ENCODE assay signal across 23 cellular contexts in genomic region chr6:144320746-144321145, GRCh38. TPM values are rescaled to one million over a fixed set of nuclear protein-coding genes. Genes with fewer than 3 reads are reported as not detected.
DNase-seq lines count a peak whose midpoint lies in the region; ATAC-seq, FAIRE-seq and TF ChIP-seq lines count a peak whose summit lies in the region.
"Had no signal": no experiment of that assay in that cellular context is flagged by ENCODE, and none has a peak within 500 bp of the region (broad histone marks: within the 10 kb centered on the region; RNA-seq: fewer than 3 reads in every experiment).

No MANE protein-coding gene starts in this region.

- H3K4me3 Mint-ChIP-seq in activated T-cell treated with anti-CD3 and anti-CD28 coated beads, Interleukin-2, amount 50 U/mL, for 72 hours: peak overlapping the region; percentile 6 to 18
- H3K4me3 Mint-ChIP-seq in T-helper 17 cell (no peak overlapping the region), type B pancreatic cell (peak overlapping the region; percentile 57)
- H3K4me3 Mint-ChIP-seq: activated CD4-positive, alpha-beta memory T cell treated with anti-CD3 and anti-CD28 coated beads for 36 hours had no signal

- TF ChIP-seq EP300 in HepG2 (IDR thresholded peaks at IDR 0.05; ENCODE audit: low read depth in 2 of 2, low read length in 2 of 2) (no peak), HepG2 (CRISPR knock-in tag; IDR thresholded peaks at IDR 0.05; ENCODE audit: borderline replicate concordance) (no peak)

- peaks cover 4% of the 10 kb centered on the region in 2 experiments; a peak in 2 of 5 replicates for H3K36me3 ChIP-seq in HepG2 (replicated peaks in 1 of 2; ENCODE audit: control insufficient read depth in 1 of 2, insufficient read depth in 2 of 2, low read length in 2 of 2)
- H3K36me3 ChIP-seq: HAP-1, spleen, WERI-Rb-1 had no signal

- H3K27me3 Mint-ChIP-seq in activated T-cell treated with anti-CD3 and anti-CD28 coated beads, Interleukin-2, amount 50 U/mL, for 72 hours (ENCODE audit: low read depth): no peaks in the 10 kb centered on the region
- H3K27me3 Mint-ChIP-seq in T-helper 17 cell (no peaks in the 10 kb centered on the region), type B pancreatic cell (no peaks in the 10 kb centered on the region)
- H3K27me3 Mint-ChIP-seq: activated CD4-positive, alpha-beta memory T cell treated with anti-CD3 and anti-CD28 coated beads for 36 hours had no signal

- H3K27ac ChIP-seq in HepG2 (ENCODE audit: extremely low read length, insufficient read depth, low read length): peak overlapping the region; percentile 23
- H3K27ac ChIP-seq: psoas muscle, spleen, WERI-Rb-1 had no signal

- H3K79me2 ChIP-seq in HepG2 (ENCODE audit: insufficient read depth, low read length): peaks cover 93% of the 10 kb centered on the region

- H3K9ac ChIP-seq in HepG2 (ENCODE audit: insufficient read depth, low read depth, low read length): no peak overlapping the region

- no peak for TF ChIP-seq RAD21 in HepG2 (CRISPR knock-in tag; IDR thresholded peaks at IDR 0.05)

- no peaks in the 10 kb centered on the region for H3K9me3 ChIP-seq in T-helper 17 cell (ENCODE audit: control insufficient read depth, low read length, poor library complexity, severe bottlenecking)
- H3K9me3 ChIP-seq in HepG2 (ENCODE audit: low read length): no peaks in the 10 kb centered on the region
- H3K9me3 ChIP-seq: HAP-1, psoas muscle, spleen had no signal

- no peak overlapping the region for H3K4me2 ChIP-seq in HepG2 (ENCODE audit: low read depth, low read length)

- BruUV-seq in HepG2 (replicated peaks; lab: Mats Ljungman, UMichigan): no TSS peak

- H2AFZ ChIP-seq in HepG2 (ENCODE audit: low read length): no peak overlapping the region

- H3K4me1 ChIP-seq in HepG2 (ENCODE audit: insufficient read depth, low read length): peaks cover 97% of the 10 kb centered on the region

- TF ChIP-seq CTCF in HepG2 (CRISPR knock-in tag; IDR thresholded peaks at IDR 0.05) (no peak), type B pancreatic cell (conservative IDR thresholded peaks at IDR 0.05) (no peak)

- H3K4me1 Mint-ChIP-seq in activated T-cell treated with anti-CD3 and anti-CD28 coated beads, Interleukin-2, amount 50 U/mL, for 72 hours (ENCODE audit: low read depth): peaks cover 9% of the 10 kb centered on the region
- H3K4me1 Mint-ChIP-seq in T-helper 17 cell: peaks cover 10% of the 10 kb centered on the region
- peaks cover 24% of the 10 kb centered on the region for H3K4me1 Mint-ChIP-seq in type B pancreatic cell (ENCODE audit: unreplicated experiment)

- no peak overlapping the region for H3K4me3 ChIP-seq in HepG2 (replicated peaks in 1 of 3; ENCODE audit: insufficient read depth in 1 of 3, low read depth in 2 of 3, low read length in 3 of 3)
- H3K4me3 ChIP-seq: HAP-1, lung, psoas muscle, spleen had no signal

- ATAC-seq in activated T-cell treated with anti-CD3 and anti-CD28 coated beads, Interleukin-2, amount 50 U/mL, for 72 hours (replicated peaks in 1 of 2): no peak
- ATAC-seq in T-helper 17 cell (no peak), HepG2 (no peak), HG03442 (IDR thresholded peaks at IDR 0.05; ENCODE audit: unreplicated experiment) (no peak)
- ATAC-seq: activated naive CD4-positive, alpha-beta T cell treated with anti-CD3 and anti-CD28 coated beads, Interleukin-2, amount 50 U/mL, for 72 hours; naive thymus-derived CD4-positive, alpha-beta T cell; psoas muscle had no signal

- H3K36me3 Mint-ChIP-seq in activated T-cell treated with anti-CD3 and anti-CD28 coated beads, Interleukin-2, amount 50 U/mL, for 72 hours (ENCODE audit: insufficient read depth in 2 of 2): no peaks in the 10 kb centered on the region
- no peaks in the 10 kb centered on the region for H3K36me3 Mint-ChIP-seq in T-helper 17 cell (ENCODE audit: low read depth)
- H3K36me3 Mint-ChIP-seq in type B pancreatic cell: no peaks in the 10 kb centered on the region
- H3K36me3 Mint-ChIP-seq: activated CD4-positive, alpha-beta memory T cell treated with anti-CD3 and anti-CD28 coated beads for 36 hours; activated naive CD4-positive, alpha-beta T cell treated with anti-CD3 and anti-CD28 coated beads, Interleukin-2, amount 50 U/mL, for 72 hours; naive thymus-derived CD4-positive, alpha-beta T cell had no signal

- H3K27me3 ChIP-seq in HepG2 (ENCODE audit: control insufficient read depth in 1 of 2, insufficient read depth in 2 of 2, low read length in 2 of 2): no peaks in the 10 kb centered on the region
- H3K27me3 ChIP-seq: spleen had no signal

- WGBS in HepG2 (ENCODE audit: low lambda C conversion rate): 87% methylated on average over 5 of the region's 5 CpGs

- CTCF ChIA-PET in HepG2 (lab: Yijun Ruan, JAX; ENCODE audit: low intra/inter-chr PET ratio, low total read pairs): no interaction called here

- in situ Hi-C loops in HepG2 (cut with HindIII; ENCODE audit: extremely low pct_ligation_motif_present, low pct_unique_long_range_greater_than_20kb): no loop called here

- no peak for TF ChIP-seq POLR2A in HepG2 (IDR thresholded peaks at IDR 0.05; ENCODE audit: insufficient read depth in 1 of 2, low read depth in 2 of 2, low read length in 2 of 2)

- intact Hi-C loops in HepG2 (cut with micrococcal nuclease; ENCODE audit: unreplicated experiment): loop anchor here (5.0 kb wide), 1 partner anchor 33 kb away; the partner anchor contains the start of gene UTRN

- FAIRE-seq in HepG2 (lab: Jason Lieb, UNC): no peak
- FAIRE-seq: astrocyte had no signal

- H3K9me3 Mint-ChIP-seq in activated T-cell treated with anti-CD3 and anti-CD28 coated beads, Interleukin-2, amount 50 U/mL, for 72 hours: no peaks in the 10 kb centered on the region
- H3K9me3 Mint-ChIP-seq in type B pancreatic cell: no peaks in the 10 kb centered on the region
- H3K9me3 Mint-ChIP-seq: activated CD4-positive, alpha-beta memory T cell treated with anti-CD3 and anti-CD28 coated beads for 36 hours; activated naive CD4-positive, alpha-beta T cell treated with anti-CD3 and anti-CD28 coated beads, Interleukin-2, amount 50 U/mL, for 72 hours; naive thymus-derived CD4-positive, alpha-beta T cell had no signal

- POLR2A ChIA-PET in HepG2 (lab: Yijun Ruan, JAX): no interaction called here

- H4K20me1 ChIP-seq in HepG2 (ENCODE audit: insufficient read depth, low read length): no peaks in the 10 kb centered on the region

- H3K27ac Mint-ChIP-seq in activated T-cell treated with anti-CD3 and anti-CD28 coated beads, Interleukin-2, amount 50 U/mL, for 72 hours: no peak overlapping the region
- H3K27ac Mint-ChIP-seq in T-helper 17 cell: peak overlapping the region; percentile 27
- H3K27ac Mint-ChIP-seq in type B pancreatic cell: peak overlapping the region; percentile 62
- H3K27ac Mint-ChIP-seq: activated CD4-positive, alpha-beta memory T cell treated with anti-CD3 and anti-CD28 coated beads for 36 hours; activated naive CD4-positive, alpha-beta T cell treated with anti-CD3 and anti-CD28 coated beads, Interleukin-2, amount 50 U/mL, for 72 hours had no signal

- DNase-seq in activated T-cell treated with anti-CD3 and anti-CD28 coated beads, Interleukin-2, amount 50 U/mL, for 72 hours: no peak
- DNase-seq in activated T-cell treated with anti-CD3 and anti-CD28 coated beads for 4 hours (no peak), T-helper 17 cell (no peak), HepG2 (ENCODE audit: low spot score) (no peak), type B pancreatic cell (ENCODE audit: extremely low spot score, unreplicated experiment) (no peak), RKO (ENCODE audit: low spot score) (no peak)
- no peak for DNase-seq in activated T-cell treated with anti-CD3 and anti-CD28 coated beads, Interleukin-2, amount 50 U/mL, for 1 hour
- DNase-seq: activated CD4-positive, alpha-beta memory T cell treated with anti-CD3 and anti-CD28 coated beads for 36 hours; activated T-cell treated with anti-CD3 and anti-CD28 coated beads, Interleukin-2, amount 50 U/mL, for 48 hours; DMS79; effector memory CD4-positive, alpha-beta T cell; naive thymus-derived CD4-positive, alpha-beta T cell; NCI-H1694; NCI-H510A treated with DMSO at 0.1 percent for 48 hours; psoas muscle; Right ventricle myocardium superior; spleen; WERI-Rb-1 had no signal

RNA-seq across cellular contexts. Expression of gene UTRN, which starts 35.6 kb away (rescaled TPM):
- total RNA-seq in activated T-cell treated with anti-CD3 and anti-CD28 coated beads, Interleukin-2, amount 50 U/mL, for 72 hours: 10 to 100 TPM; 62.9 to 76.4 TPM
- 100 to 1,000 TPM; 207 to 232 TPM for total RNA-seq in T-helper 17 cell
- 85.4 and 102 TPM in 2 replicates for total RNA-seq in HepG2 (2016; rRNA removed; fragmentation: Illumina TruSeq; extraction: Trizol)
- total RNA-seq in HepG2 (2016; cell fraction: cytosol; rRNA removed; fragmentation: Illumina TruSeq; extraction: Trizol; ENCODE audit: low read depth): 31.3 and 33.8 TPM in 2 replicates
- total RNA-seq in HepG2 (2016; cell fraction: insoluble cytoplasmic fraction; rRNA removed; fragmentation: Illumina TruSeq; extraction: Trizol): 82.8 and 99.8 TPM in 2 replicates
- 24.5 and 25.3 TPM in 2 replicates for total RNA-seq in HepG2 (2016; cell fraction: membrane; rRNA removed; fragmentation: Illumina TruSeq; extraction: Trizol)
- total RNA-seq in HepG2 (2016; cell fraction: nucleus; rRNA removed; fragmentation: Illumina TruSeq; extraction: Trizol): 238 and 263 TPM in 2 replicates
- polyA plus RNA-seq in HepG2 (2011; rRNA removed): 116 and 119 TPM in 2 replicates
- 80.3 and 114 TPM in 2 replicates for polyA plus RNA-seq in HepG2 (2011; cell fraction: cytosol; rRNA removed)
- polyA plus RNA-seq in HepG2 (2011; cell fraction: nucleus; rRNA removed): 157 and 177 TPM in 2 replicates
- polyA plus RNA-seq in HepG2 (2012): 163 and 168 TPM in 2 replicates
- 1.2 and 1.7 TPM in 2 replicates for polyA plus RNA-seq in HepG2 (2016; cell fraction: cytosol; fragmentation: Illumina TruSeq; extraction: Trizol; ENCODE audit: low read depth)
- polyA plus RNA-seq in HepG2 (2016; cell fraction: insoluble cytoplasmic fraction; fragmentation: Illumina TruSeq; extraction: Trizol; ENCODE audit: low read depth): 32.6 and 33.9 TPM in 2 replicates
- polyA plus RNA-seq in HepG2 (2016; cell fraction: membrane; fragmentation: Illumina TruSeq; extraction: Trizol; ENCODE audit: low read depth): 2.6 and 3.8 TPM in 2 replicates
- polyA plus RNA-seq in HepG2 (2016; cell fraction: nucleus; fragmentation: Illumina TruSeq; extraction: Trizol; ENCODE audit: insufficient read depth, low read depth): 41.1 and 45.1 TPM in 2 replicates
- polyA minus RNA-seq in HepG2 (2011; rRNA and poly(A)+ RNA removed; ENCODE audit: low replicate concordance): 15.6 and 209 TPM in 2 replicates
- 248 and 267 TPM in 2 replicates for polyA minus RNA-seq in HepG2 (2011; cell fraction: cytosol; rRNA and poly(A)+ RNA removed)
- polyA minus RNA-seq in HepG2 (2011; cell fraction: nucleus; rRNA and poly(A)+ RNA removed): 1,476 and 1,554 TPM in 2 replicates
- total RNA-seq in type B pancreatic cell (ENCODE audit: low replicate concordance): 75.1 and 77.7 TPM in 2 replicates
